In the genomic region with DNA sequence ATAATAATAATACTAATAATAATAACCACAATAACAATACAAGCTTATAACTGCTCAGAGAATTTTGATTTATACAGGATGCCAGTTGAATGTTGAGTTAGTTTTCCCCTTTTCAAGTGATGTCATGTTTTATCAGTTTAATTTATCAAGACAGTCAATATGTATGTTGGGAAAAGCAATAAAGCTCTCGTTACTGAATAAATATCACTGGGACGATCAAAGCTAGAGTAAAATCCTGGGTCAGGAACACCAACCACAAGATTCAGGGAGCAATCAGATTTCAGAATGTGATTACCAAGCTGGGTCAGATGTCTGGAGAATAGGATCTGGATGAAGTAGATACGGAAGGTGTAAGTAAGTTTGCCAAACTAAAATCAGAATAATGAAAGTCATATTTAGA, we compare ENCODE assay signal across 25 cellular contexts.
A peak's percentile ranks its signal among the peaks of the same experiment; 100 is the strongest.
DNase-seq lines count a peak whose midpoint lies in the region; ATAC-seq and TF ChIP-seq lines count a peak whose summit lies in the region.
"Had no signal": no experiment of that assay in that cellular context is flagged by ENCODE, and none has a peak within 500 bp of the region (broad histone marks: within the 10 kb centered on the region; RNA-seq: fewer than 3 reads in every experiment).

No MANE protein-coding gene starts in this region.

- H3K36me3 Mint-ChIP-seq in endodermal cell (ENCODE audit: low read depth) (no peaks in the 10 kb centered on the region), T-helper 17 cell (ENCODE audit: low read depth) (no peaks in the 10 kb centered on the region)
- H3K36me3 Mint-ChIP-seq: CD8-positive, alpha-beta T cell had no signal

- intact Hi-C loops in lower lobe of right lung (cut with DNase I) = no loop called here

- no peaks in the 10 kb centered on the region for H3K9me3 ChIP-seq in endodermal cell (ENCODE audit: control insufficient read depth, low read length)
- H3K9me3 ChIP-seq in lower lobe of right lung = no peaks in the 10 kb centered on the region
- H3K9me3 ChIP-seq in T-helper 17 cell (ENCODE audit: control insufficient read depth, low read length, poor library complexity, severe bottlenecking) = no peaks in the 10 kb centered on the region
- H3K9me3 ChIP-seq: BLaER1 treated with 17β-estradiol and CSF1 and Interleukin-3, amounts not matched to agents 10 nM and 100 nM had no signal

- H3K27ac Mint-ChIP-seq in endodermal cell (peak overlapping the region; percentile 13), T-helper 17 cell (no peak overlapping the region)
- H3K27ac Mint-ChIP-seq: CD8-positive, alpha-beta T cell had no signal

- H3K36me3 ChIP-seq in endodermal cell (ENCODE audit: control insufficient read depth, insufficient read depth, low read length) (no peaks in the 10 kb centered on the region), lower lobe of right lung (no peaks in the 10 kb centered on the region)
- H3K36me3 ChIP-seq: BLaER1 treated with 17β-estradiol and CSF1 and Interleukin-3, amounts not matched to agents 10 nM and 100 nM had no signal

- H3K27ac ChIP-seq in endodermal cell (ENCODE audit: low read depth, low read length) (no peak overlapping the region), lower lobe of right lung (no peak overlapping the region)
- H3K27ac ChIP-seq: BLaER1 treated with 17β-estradiol and CSF1 and Interleukin-3, amounts not matched to agents 10 nM and 100 nM; SK-N-MC had no signal

- no peak overlapping the region for H3K9ac ChIP-seq in endodermal cell (ENCODE audit: extremely low read depth, low read length, poor library complexity, severe bottlenecking)
- H3K9ac ChIP-seq: BLaER1 treated with 17β-estradiol and CSF1 and Interleukin-3, amounts not matched to agents 10 nM and 100 nM had no signal

- H3K4me1 Mint-ChIP-seq in endodermal cell (peaks cover 28% of the 10 kb centered on the region), T-helper 17 cell (no peaks in the 10 kb centered on the region)

- H3K27me3 ChIP-seq in endodermal cell (ENCODE audit: control insufficient read depth, insufficient read depth, low read length, poor library complexity, severe bottlenecking) = no peaks in the 10 kb centered on the region
- H3K27me3 ChIP-seq in lower lobe of right lung (ENCODE audit: low read depth) = no peaks in the 10 kb centered on the region
- H3K27me3 ChIP-seq: BLaER1 treated with 17β-estradiol and CSF1 and Interleukin-3, amounts not matched to agents 10 nM and 100 nM had no signal

- WGBS in endodermal cell (ENCODE audit: insufficient coverage in 1 of 2, insufficient read length in 1 of 2), 2 experiments = 93 to 97% methylated on average over 3 of the region's 3 CpGs

- TF ChIP-seq CTCF in endodermal cell (conservative IDR thresholded peaks at IDR 0.05) (no peak), lower lobe of right lung (IDR thresholded peaks at IDR 0.05) (no peak)

- ATAC-seq in lower lobe of right lung (no peak), T-helper 17 cell (no peak)
- ATAC-seq: CD8-positive, alpha-beta T cell; HCT116 had no signal

- H3K9me3 Mint-ChIP-seq in endodermal cell = no peaks in the 10 kb centered on the region

- H3K4me3 Mint-ChIP-seq in endodermal cell = no peak overlapping the region
- H3K4me3 Mint-ChIP-seq in T-helper 17 cell = no peak overlapping the region
- H3K4me3 Mint-ChIP-seq: CD8-positive, alpha-beta T cell had no signal

- DNase-seq in DMS53 (lab: John Stamatoyannopoulos, UW) (peak; percentile 11), DMS53 treated with DMSO at 0.1 percent for 48 hours (lab: John Stamatoyannopoulos, UW; ENCODE audit: unreplicated experiment) (no peak), NCI-H510A (lab: John Stamatoyannopoulos, UW) (peak; percentile 8), endodermal cell (no peak), UCSD-AML1 (lab: John Stamatoyannopoulos, UW; ENCODE audit: unreplicated experiment) (no peak), COLO668 (lab: John Stamatoyannopoulos, UW; ENCODE audit: unreplicated experiment) (no peak), lower lobe of right lung (no peak), T-helper 17 cell (no peak)
- DNase-seq: 8988T; Calu3; CD8-positive, alpha-beta T cell; DMS153; GDM1; GOT3; KG1; NCI-H1092 treated with DMSO at 0.1 percent for 48 hours; NCI-H1436 treated with DMSO at 0.1 percent for 48 hours; NCI-H1930; NCI-H226; NCI-H524 treated with DMSO at 0.1 percent for 48 hours; Right ventricle myocardium superior; SW 1271 had no signal

- peaks cover 5% of the 10 kb centered on the region for H3K4me1 ChIP-seq in endodermal cell (ENCODE audit: control insufficient read depth, insufficient read depth, low read length)
- H3K4me1 ChIP-seq in lower lobe of right lung = no peaks in the 10 kb centered on the region
- H3K4me1 ChIP-seq: BLaER1 treated with 17β-estradiol and CSF1 and Interleukin-3, amounts not matched to agents 10 nM and 100 nM had no signal

- H3K4me3 ChIP-seq in endodermal cell (ENCODE audit: low read length) (no peak overlapping the region), lower lobe of right lung (no peak overlapping the region)
- H3K4me3 ChIP-seq: BLaER1 treated with 17β-estradiol and CSF1 and Interleukin-3, amounts not matched to agents 10 nM and 100 nM; SK-N-MC had no signal

- H3K27me3 Mint-ChIP-seq in endodermal cell (ENCODE audit: insufficient read depth) = no peaks in the 10 kb centered on the region
- no peaks in the 10 kb centered on the region for H3K27me3 Mint-ChIP-seq in T-helper 17 cell

Comparison
In these comparisons a context has a peak if more than half of its experiments do, and no peak if none do; other contexts are left out.
1. DNase-seq: peak in DMS53 (single experiment) and NCI-H510A (single experiment); none in DMS53 treated with DMSO at 0.1 percent for 48 hours (single experiment), endodermal cell (single experiment), UCSD-AML1 (single experiment), COLO668 (single experiment), lower lobe of right lung (single experiment) and T-helper 17 cell (0 of 3).